4 cellular contexts compared by ENCODE assay signal in the genomic region with DNA sequence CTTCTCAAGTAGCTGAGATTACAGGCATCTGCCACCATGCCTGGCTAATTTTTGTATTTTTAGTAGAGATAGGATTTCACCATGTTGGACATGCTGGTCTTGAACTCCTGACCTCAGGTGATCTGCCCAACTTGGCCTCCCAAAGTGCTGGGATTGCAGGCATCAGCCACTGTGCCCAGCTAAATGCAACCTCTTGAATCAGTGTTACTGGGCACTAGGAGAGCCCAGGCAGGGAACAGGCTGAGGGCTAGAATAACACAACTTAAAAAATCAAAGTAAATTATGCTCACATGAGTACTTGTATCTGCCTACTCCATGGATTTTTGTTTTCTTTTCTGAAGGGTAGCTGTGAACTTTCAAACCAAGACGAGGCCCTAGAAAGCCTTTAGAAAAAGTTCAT. TPM values are rescaled to one million over a fixed set of nuclear protein-coding genes. Genes with fewer than 3 reads are reported as not detected.
"Had no signal": no experiment of that assay in that cellular context is flagged by ENCODE, and none has a peak within 500 bp of the region (broad histone marks: within the 10 kb centered on the region; RNA-seq: fewer than 3 reads in every experiment).

No MANE protein-coding gene starts in this region.

RNA-seq across cellular contexts. Expression of gene ACTL7A, which starts 58.3 kb away (rescaled TPM):
- total RNA-seq: LHCN-M2, M059J, MCF 10A, NCI-H460 had no signal
